12 cellular contexts compared by ENCODE assay signal in the genomic region with DNA sequence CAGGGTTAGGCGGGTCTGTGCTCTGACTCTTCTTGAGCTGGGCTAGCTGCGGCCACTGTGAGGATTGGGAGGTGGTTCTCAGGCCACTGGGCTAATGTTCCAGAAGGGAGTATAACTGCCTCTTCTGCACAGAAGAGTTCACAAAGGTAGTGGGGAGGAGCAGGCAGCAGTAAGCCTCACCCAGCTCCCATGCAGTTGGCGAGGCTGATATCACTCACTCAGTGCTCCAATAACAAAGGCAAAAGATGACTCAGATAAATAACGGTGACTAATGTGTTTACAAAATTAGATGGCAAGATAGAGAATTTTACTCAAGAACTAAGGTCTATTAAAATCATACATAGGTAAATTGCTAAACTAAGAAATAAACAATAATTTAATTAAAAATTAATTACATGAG.
"Had no signal": no experiment of that assay in that cellular context is flagged by ENCODE, and none has a peak within 500 bp of the region (broad histone marks: within the 10 kb centered on the region; RNA-seq: fewer than 3 reads in every experiment).

No MANE protein-coding gene starts in this region.

- DNase-seq: activated CD4-positive, alpha-beta memory T cell treated with anti-CD3 and anti-CD28 coated beads, Interleukin-2, amount 10 ng/mL, durations not matched to agents 7 days and 5 days; activated CD4-positive, alpha-beta T cell treated with anti-CD3 and anti-CD28 coated beads for 4 hours; activated effector memory CD4-positive, alpha-beta T cell treated with Interleukin-2 at 50 U/mL for 16 hours; activated naive CD4-positive, alpha-beta T cell treated with anti-CD3 and anti-CD28 coated beads, Interleukin-2, amount 50 U/mL, for 16 hours; activated T-cell treated with anti-CD3 and anti-CD28 coated beads, Interleukin-2, amount 50 U/mL, for 4 hours; caudate nucleus; colonic mucosa; mesenchymal stem cell; naive thymus-derived CD8-positive, alpha-beta T cell had no signal

- H3K9me3 Mint-ChIP-seq: activated T-cell treated with anti-CD3 and anti-CD28 coated beads, Interleukin-2, amount 50 U/mL, for 4 hours; stimulated activated memory B cell treated with anti-CD40 and anti-IgM and Interleukin-4, amounts not matched to agents 10 μg/mL and 1 μg/mL and 100 μg/mL, for 72 hours had no signal

- ATAC-seq: activated T-cell treated with anti-CD3 and anti-CD28 coated beads, Interleukin-2, amount 50 U/mL, for 4 hours; esophagus mucosa; naive thymus-derived CD8-positive, alpha-beta T cell; stimulated activated memory B cell treated with anti-CD40 and anti-IgM and Interleukin-4, amounts not matched to agents 10 μg/mL and 1 μg/mL and 100 μg/mL, for 72 hours had no signal

- H3K4me3 Mint-ChIP-seq: activated CD4-positive, alpha-beta memory T cell treated with anti-CD3 and anti-CD28 coated beads, Interleukin-2, amount 10 ng/mL, durations not matched to agents 7 days and 5 days; activated T-cell treated with anti-CD3 and anti-CD28 coated beads, Interleukin-2, amount 50 U/mL, for 4 hours; naive thymus-derived CD8-positive, alpha-beta T cell; stimulated activated memory B cell treated with anti-CD40 and anti-IgM and Interleukin-4, amounts not matched to agents 10 μg/mL and 1 μg/mL and 100 μg/mL, for 72 hours had no signal

- H3K27me3 Mint-ChIP-seq: activated CD4-positive, alpha-beta memory T cell treated with anti-CD3 and anti-CD28 coated beads, Interleukin-2, amount 10 ng/mL, durations not matched to agents 7 days and 5 days; stimulated activated memory B cell treated with anti-CD40 and anti-IgM and Interleukin-4, amounts not matched to agents 10 μg/mL and 1 μg/mL and 100 μg/mL, for 72 hours had no signal

- H3K4me3 ChIP-seq: colonic mucosa, hepatocyte had no signal

- H3K36me3 Mint-ChIP-seq: stimulated activated memory B cell treated with anti-CD40 and anti-IgM and Interleukin-4, amounts not matched to agents 10 μg/mL and 1 μg/mL and 100 μg/mL, for 72 hours had no signal

- H3K9me3 ChIP-seq: colonic mucosa had no signal

- H3K27ac Mint-ChIP-seq: activated CD4-positive, alpha-beta memory T cell treated with anti-CD3 and anti-CD28 coated beads, Interleukin-2, amount 10 ng/mL, durations not matched to agents 7 days and 5 days; stimulated activated memory B cell treated with anti-CD40 and anti-IgM and Interleukin-4, amounts not matched to agents 10 μg/mL and 1 μg/mL and 100 μg/mL, for 72 hours had no signal

- H3K4me1 Mint-ChIP-seq: activated CD4-positive, alpha-beta memory T cell treated with anti-CD3 and anti-CD28 coated beads, Interleukin-2, amount 10 ng/mL, durations not matched to agents 7 days and 5 days; naive thymus-derived CD8-positive, alpha-beta T cell; stimulated activated memory B cell treated with anti-CD40 and anti-IgM and Interleukin-4, amounts not matched to agents 10 μg/mL and 1 μg/mL and 100 μg/mL, for 72 hours had no signal
